In the genomic region with DNA sequence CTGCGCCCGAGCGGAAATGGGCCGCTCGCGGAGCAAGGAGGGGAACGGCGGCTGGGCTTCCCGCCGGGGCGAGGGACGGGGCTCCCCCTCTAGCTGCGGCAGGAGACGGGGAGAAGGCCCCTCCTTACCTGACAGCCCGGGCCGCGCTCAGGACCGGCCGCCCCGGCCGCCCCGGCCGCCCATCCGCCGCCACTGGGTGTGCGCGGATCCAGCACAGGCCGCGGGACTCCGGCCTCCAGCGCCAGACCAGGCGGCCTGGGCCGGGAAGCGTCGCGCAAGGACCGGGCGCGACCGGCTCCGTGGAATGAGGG, we compare ENCODE assay signal across 1 cellular context.
TF ChIP-seq lines count a peak whose summit lies in the region.

No MANE protein-coding gene starts in this region.

TF ChIP-seq in K562, 482 proteins besides CTCF, POLR2A, EP300 and RAD21 (continued from another document and continues in another):
- no peak for TF ChIP-seq NFXL1 (CRISPR knock-in tag; IDR thresholded peaks at IDR 0.05)
- no peak for TF ChIP-seq TBL1XR1 (IDR thresholded peaks at IDR 0.05; ENCODE audit: low read length in 2 of 2)
- TF ChIP-seq HNRNPLL (IDR thresholded peaks at IDR 0.05; ENCODE audit: low read depth, low read length, poor library complexity, severe bottlenecking) = no peak
- TF ChIP-seq XRCC3 (IDR thresholded peaks at IDR 0.05) = no peak
- TF ChIP-seq POLR2G (IDR thresholded peaks at IDR 0.05; ENCODE audit: low read depth, low read length) = peak; percentile 78
- TF ChIP-seq, protein P1, sequence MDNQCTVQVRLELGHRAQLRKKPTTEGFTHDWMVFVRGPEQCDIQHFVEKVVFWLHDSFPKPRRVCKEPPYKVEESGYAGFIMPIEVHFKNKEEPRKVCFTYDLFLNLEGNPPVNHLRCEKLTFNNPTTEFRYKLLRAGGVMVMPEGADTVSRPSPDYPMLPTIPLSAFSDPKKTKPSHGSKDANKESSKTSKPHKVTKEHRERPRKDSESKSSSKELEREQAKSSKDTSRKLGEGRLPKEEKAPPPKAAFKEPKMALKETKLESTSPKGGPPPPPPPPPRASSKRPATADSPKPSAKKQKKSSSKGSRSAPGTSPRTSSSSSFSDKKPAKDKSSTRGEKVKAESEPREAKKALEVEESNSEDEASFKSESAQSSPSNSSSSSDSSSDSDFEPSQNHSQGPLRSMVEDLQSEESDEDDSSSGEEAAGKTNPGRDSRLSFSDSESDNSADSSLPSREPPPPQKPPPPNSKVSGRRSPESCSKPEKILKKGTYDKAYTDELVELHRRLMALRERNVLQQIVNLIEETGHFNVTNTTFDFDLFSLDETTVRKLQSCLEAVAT (IDR thresholded peaks at IDR 0.05) = no peak
- TF ChIP-seq RB1 (IDR thresholded peaks at IDR 0.05; ENCODE audit: low read depth) = peak; percentile 73; the same call in 1 of the 2 replicates
- TF ChIP-seq, protein P2, sequence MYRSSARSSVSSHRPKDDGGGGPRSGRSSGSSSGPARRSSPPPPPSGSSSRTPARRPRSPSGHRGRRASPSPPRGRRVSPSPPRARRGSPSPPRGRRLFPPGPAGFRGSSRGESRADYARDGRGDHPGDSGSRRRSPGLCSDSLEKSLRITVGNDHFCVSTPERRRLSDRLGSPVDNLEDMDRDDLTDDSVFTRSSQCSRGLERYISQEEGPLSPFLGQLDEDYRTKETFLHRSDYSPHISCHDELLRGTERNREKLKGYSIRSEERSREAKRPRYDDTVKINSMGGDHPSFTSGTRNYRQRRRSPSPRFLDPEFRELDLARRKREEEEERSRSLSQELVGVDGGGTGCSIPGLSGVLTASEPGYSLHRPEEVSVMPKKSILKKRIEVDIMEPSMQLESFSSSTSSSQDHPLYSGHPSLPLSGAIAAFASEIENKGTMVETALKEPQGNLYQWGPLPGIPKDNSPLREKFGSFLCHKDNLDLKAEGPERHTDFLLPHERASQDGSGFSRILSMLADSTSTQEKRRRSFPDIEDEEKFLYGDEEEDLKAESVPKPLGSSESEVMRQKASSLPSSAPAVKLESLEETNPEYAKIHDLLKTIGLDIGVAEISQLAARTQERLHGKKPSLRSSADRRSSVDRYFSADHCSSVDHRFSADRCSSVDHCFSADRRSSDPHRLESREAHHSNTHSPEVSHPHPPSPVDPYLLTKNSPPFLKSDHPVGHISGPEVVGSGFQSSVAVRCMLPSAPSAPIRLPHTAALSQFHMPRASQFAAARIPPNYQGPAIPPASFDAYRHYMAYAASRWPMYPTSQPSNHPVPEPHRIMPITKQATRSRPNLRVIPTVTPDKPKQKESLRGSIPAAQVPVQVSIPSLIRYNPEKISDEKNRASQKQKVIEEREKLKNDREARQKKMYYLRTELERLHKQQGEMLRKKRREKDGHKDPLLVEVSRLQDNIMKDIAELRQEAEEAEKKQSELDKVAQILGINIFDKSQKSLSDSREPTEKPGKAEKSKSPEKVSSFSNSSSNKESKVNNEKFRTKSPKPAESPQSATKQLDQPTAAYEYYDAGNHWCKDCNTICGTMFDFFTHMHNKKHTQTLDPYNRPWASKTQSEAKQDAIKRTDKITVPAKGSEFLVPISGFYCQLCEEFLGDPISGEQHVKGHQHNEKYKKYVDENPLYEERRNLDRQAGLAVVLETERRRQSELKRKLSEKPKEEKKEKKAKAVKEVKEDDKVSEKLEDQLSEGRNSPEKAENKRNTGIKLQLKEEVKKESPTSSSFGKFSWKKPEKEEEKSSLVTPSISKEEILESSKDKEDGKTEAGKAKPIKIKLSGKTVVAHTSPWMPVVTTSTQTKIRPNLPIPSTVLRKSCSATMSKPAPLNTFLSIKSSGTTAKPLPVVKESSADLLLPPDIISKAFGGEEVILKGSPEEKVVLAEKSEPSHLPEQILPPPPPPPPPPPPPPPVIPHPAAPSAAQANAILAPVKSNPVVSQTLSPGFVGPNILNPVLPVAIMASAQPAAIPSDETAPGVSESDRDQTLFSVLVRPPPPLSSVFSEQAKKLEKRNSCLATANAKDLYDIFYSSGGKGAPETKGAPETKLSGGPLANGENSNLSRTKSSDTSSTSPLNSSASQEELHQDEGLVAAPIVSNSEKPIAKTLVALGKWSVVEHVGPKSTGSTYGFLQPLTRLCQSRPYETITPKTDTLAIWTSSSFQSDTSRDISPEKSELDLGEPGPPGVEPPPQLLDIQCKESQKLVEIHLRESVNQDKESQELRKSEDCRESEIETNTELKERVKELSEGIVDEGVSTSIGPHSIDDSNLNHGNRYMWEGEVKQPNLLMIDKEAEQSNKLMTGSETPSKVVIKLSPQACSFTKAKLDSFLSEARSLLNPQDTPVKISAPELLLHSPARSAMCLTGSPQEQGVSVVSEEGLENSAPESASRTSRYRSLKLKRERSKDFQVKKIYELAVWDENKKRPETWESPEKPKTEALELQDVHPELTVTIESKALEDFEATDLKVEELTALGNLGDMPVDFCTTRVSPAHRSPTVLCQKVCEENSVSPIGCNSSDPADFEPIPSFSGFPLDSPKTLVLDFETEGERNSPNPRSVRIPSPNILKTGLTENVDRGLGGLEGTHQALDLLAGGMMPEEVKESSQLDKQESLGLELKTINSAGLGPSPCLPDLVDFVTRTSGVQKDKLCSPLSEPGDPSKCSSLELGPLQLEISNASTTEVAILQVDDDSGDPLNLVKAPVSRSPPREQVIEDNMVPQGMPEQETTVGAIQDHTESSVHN (IDR thresholded peaks at IDR 0.05; ENCODE audit: borderline replicate concordance in 1 of 2, low read depth in 1 of 2) = no peak
- peak; percentile 30; the same call in 1 of the 2 replicates for TF ChIP-seq ERF (CRISPR knock-in tag; IDR thresholded peaks at IDR 0.05)
- TF ChIP-seq, protein P3, sequence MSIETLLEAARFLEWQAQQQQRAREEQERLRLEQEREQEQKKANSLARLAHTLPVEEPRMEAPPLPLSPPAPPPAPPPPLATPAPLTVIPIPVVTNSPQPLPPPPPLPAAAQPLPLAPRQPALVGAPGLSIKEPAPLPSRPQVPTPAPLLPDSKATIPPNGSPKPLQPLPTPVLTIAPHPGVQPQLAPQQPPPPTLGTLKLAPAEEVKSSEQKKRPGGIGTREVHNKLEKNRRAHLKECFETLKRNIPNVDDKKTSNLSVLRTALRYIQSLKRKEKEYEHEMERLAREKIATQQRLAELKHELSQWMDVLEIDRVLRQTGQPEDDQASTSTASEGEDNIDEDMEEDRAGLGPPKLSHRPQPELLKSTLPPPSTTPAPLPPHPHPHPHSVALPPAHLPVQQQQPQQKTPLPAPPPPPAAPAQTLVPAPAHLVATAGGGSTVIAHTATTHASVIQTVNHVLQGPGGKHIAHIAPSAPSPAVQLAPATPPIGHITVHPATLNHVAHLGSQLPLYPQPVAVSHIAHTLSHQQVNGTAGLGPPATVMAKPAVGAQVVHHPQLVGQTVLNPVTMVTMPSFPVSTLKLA (conservative IDR thresholded peaks at IDR 0.05) = peak in 1 of 2 experiments; percentile 40; a peak in 1 of 4 replicates
- TF ChIP-seq TAF1 (IDR thresholded peaks at IDR 0.05; ENCODE audit: control insufficient read depth, extremely low read depth, insufficient read depth, low read length, severe bottlenecking) = peak; percentile 46
- no peak for TF ChIP-seq SMC3 (conservative IDR thresholded peaks at IDR 0.05; ENCODE audit: insufficient read depth, low read depth, low read length)
- TF ChIP-seq NCOR1 (IDR thresholded peaks at IDR 0.05) = no peak
- TF ChIP-seq PPARD (CRISPR knock-in tag; IDR thresholded peaks at IDR 0.05) = no peak
- no peak for TF ChIP-seq POLR3A (IDR thresholded peaks at IDR 0.05; ENCODE audit: borderline replicate concordance, extremely low read depth, insufficient read depth, insufficient read length)
- TF ChIP-seq ZC3H11A (IDR thresholded peaks at IDR 0.05; ENCODE audit: low read depth, low read length) = no peak
- TF ChIP-seq HSF4 (CRISPR knock-in tag; IDR thresholded peaks at IDR 0.05; ENCODE audit: borderline replicate concordance) = no peak
- TF ChIP-seq, protein P4, sequence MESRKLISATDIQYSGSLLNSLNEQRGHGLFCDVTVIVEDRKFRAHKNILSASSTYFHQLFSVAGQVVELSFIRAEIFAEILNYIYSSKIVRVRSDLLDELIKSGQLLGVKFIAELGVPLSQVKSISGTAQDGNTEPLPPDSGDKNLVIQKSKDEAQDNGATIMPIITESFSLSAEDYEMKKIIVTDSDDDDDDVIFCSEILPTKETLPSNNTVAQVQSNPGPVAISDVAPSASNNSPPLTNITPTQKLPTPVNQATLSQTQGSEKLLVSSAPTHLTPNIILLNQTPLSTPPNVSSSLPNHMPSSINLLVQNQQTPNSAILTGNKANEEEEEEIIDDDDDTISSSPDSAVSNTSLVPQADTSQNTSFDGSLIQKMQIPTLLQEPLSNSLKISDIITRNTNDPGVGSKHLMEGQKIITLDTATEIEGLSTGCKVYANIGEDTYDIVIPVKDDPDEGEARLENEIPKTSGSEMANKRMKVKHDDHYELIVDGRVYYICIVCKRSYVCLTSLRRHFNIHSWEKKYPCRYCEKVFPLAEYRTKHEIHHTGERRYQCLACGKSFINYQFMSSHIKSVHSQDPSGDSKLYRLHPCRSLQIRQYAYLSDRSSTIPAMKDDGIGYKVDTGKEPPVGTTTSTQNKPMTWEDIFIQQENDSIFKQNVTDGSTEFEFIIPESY (CRISPR knock-in tag; IDR thresholded peaks at IDR 0.05) = no peak
- peak; percentile 46 for TF ChIP-seq U2AF1 (optimal IDR thresholded peaks at IDR 0.05; ENCODE audit: low read depth, low read length)
- TF ChIP-seq NONO (IDR thresholded peaks at IDR 0.05; ENCODE audit: low read depth in 2 of 2, low read length in 1 of 2) = peak; percentile 48 to 80; a peak in 3 of 4 replicates
- no peak for TF ChIP-seq ZNF589 (CRISPR knock-in tag; IDR thresholded peaks at IDR 0.05; ENCODE audit: low read depth)
- no peak for TF ChIP-seq HDAC8 (tag; IDR thresholded peaks at IDR 0.05)
- peak; percentile 30 for TF ChIP-seq SIN3B (IDR thresholded peaks at IDR 0.05; ENCODE audit: low read depth)
- TF ChIP-seq, protein P5, sequence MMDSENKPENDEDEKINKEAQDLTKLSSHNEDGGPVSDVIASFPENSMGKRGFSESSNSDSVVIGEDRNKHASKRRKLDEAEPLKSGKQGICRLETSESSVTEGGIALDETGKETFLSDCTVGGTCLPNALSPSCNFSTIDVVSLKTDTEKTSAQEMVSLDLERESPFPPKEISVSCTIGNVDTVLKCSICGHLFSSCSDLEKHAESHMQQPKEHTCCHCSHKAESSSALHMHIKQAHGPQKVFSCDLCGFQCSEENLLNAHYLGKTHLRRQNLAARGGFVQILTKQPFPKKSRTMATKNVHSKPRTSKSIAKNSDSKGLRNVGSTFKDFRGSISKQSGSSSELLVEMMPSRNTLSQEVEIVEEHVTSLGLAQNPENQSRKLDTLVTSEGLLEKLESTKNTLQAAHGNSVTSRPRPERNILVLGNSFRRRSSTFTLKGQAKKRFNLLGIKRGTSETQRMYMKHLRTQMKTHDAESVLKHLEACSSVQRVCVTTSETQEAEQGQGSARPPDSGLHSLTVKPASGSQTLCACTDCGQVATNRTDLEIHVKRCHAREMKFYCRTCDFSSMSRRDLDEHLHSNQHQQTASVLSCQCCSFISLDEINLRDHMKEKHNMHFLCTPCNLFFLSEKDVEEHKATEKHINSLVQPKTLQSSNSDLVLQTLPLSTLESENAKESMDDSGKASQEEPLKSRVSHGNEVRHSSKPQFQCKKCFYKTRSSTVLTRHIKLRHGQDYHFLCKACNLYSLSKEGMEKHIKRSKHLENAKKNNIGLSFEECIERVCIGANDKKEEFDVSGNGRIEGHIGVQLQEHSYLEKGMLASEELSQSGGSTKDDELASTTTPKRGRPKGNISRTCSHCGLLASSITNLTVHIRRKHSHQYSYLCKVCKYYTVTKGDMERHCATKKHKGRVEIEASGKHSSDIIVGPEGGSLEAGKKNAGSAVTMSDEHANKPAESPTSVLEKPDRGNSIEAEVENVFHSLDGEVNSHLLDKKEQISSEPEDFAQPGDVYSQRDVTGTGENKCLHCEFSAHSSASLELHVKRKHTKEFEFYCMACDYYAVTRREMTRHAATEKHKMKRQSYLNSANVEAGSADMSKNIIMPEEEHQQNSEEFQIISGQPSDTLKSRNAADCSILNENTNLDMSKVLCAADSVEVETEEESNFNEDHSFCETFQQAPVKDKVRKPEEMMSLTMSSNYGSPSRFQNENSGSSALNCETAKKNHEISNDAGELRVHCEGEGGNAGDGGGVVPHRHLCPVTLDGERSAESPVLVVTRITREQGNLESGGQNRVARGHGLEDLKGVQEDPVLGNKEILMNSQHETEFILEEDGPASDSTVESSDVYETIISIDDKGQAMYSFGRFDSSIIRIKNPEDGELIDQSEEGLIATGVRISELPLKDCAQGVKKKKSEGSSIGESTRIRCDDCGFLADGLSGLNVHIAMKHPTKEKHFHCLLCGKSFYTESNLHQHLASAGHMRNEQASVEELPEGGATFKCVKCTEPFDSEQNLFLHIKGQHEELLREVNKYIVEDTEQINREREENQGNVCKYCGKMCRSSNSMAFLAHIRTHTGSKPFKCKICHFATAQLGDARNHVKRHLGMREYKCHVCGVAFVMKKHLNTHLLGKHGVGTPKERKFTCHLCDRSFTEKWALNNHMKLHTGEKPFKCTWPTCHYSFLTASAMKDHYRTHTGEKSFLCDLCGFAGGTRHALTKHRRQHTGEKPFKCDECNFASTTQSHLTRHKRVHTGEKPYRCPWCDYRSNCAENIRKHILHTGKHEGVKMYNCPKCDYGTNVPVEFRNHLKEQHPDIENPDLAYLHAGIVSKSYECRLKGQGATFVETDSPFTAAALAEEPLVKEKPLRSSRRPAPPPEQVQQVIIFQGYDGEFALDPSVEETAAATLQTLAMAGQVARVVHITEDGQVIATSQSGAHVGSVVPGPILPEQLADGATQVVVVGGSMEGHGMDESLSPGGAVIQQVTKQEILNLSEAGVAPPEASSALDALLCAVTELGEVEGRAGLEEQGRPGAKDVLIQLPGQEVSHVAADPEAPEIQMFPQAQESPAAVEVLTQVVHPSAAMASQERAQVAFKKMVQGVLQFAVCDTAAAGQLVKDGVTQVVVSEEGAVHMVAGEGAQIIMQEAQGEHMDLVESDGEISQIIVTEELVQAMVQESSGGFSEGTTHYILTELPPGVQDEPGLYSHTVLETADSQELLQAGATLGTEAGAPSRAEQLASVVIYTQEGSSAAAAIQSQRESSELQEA (IDR thresholded peaks at IDR 0.05; ENCODE audit: low read depth) = no peak
- TF ChIP-seq, protein P6, sequence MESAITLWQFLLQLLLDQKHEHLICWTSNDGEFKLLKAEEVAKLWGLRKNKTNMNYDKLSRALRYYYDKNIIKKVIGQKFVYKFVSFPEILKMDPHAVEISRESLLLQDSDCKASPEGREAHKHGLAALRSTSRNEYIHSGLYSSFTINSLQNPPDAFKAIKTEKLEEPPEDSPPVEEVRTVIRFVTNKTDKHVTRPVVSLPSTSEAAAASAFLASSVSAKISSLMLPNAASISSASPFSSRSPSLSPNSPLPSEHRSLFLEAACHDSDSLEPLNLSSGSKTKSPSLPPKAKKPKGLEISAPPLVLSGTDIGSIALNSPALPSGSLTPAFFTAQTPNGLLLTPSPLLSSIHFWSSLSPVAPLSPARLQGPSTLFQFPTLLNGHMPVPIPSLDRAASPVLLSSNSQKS (CRISPR knock-in tag; IDR thresholded peaks at IDR 0.05) = no peak
- TF ChIP-seq, protein P7, sequence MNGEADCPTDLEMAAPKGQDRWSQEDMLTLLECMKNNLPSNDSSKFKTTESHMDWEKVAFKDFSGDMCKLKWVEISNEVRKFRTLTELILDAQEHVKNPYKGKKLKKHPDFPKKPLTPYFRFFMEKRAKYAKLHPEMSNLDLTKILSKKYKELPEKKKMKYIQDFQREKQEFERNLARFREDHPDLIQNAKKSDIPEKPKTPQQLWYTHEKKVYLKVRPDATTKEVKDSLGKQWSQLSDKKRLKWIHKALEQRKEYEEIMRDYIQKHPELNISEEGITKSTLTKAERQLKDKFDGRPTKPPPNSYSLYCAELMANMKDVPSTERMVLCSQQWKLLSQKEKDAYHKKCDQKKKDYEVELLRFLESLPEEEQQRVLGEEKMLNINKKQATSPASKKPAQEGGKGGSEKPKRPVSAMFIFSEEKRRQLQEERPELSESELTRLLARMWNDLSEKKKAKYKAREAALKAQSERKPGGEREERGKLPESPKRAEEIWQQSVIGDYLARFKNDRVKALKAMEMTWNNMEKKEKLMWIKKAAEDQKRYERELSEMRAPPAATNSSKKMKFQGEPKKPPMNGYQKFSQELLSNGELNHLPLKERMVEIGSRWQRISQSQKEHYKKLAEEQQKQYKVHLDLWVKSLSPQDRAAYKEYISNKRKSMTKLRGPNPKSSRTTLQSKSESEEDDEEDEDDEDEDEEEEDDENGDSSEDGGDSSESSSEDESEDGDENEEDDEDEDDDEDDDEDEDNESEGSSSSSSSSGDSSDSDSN (IDR thresholded peaks at IDR 0.05; ENCODE audit: borderline replicate concordance in 1 of 2, low read depth in 2 of 2, low read length in 2 of 2) = 0 out of 4 replicates have a peak, but pooled peaks of 1 of the 2 experiments have one; percentile 58
